18 cellular contexts compared by ENCODE assay signal in genomic region chr10:131179386-131179785, GRCh38.
A peak's percentile ranks its signal among the peaks of the same experiment; 100 is the strongest.
DNase-seq lines count a peak whose midpoint lies in the region; ATAC-seq and TF ChIP-seq lines count a peak whose summit lies in the region.
"Had no signal": no experiment of that assay in that cellular context is flagged by ENCODE, and none has a peak within 500 bp of the region (broad histone marks: within the 10 kb centered on the region; RNA-seq: fewer than 3 reads in every experiment).

No MANE protein-coding gene starts in this region.

- DNase-seq in body of pancreas (peak in 3 of 4 donors; percentile 43 to 80 (median 72)), islet precursor cell (peak; percentile 43), posterior vena cava (ENCODE audit: low spot score) (peak; percentile 64), thyroid gland (peak; percentile 78 to 80), amniotic stem cell (lab: John Stamatoyannopoulos, UW) (no peak), SIG-M5 treated with dmso at 0.1 percent for 504 hours (lab: John Stamatoyannopoulos, UW; ENCODE audit: unreplicated experiment) (no peak), DMS 273 treated with DMSO at 0.1 percent for 48 hours (lab: John Stamatoyannopoulos, UW) (no peak)
- DNase-seq: ACHN, DMS79 treated with DMSO at 0.1 percent for 48 hours, MM.1S, NCI-H1092, NCI-H2081 treated with DMSO at 0.1 percent for 48 hours, NCI-H748 treated with DMSO at 0.1 percent for 48 hours, OCI-M1, SHP77 treated with DMSO at 0.1 percent for 48 hours had no signal

- H3K27ac ChIP-seq in body of pancreas, result peak overlapping the region in 1 of 4 donors; percentile 83
- H3K27ac ChIP-seq in thyroid gland, result peak overlapping the region in 2 of 3 donors; percentile 56 to 82

- H3K4me3 ChIP-seq in body of pancreas, result no peak overlapping the region
- H3K4me3 ChIP-seq in thyroid gland (replicated peaks in 1 of 3), result no peak overlapping the region

- WGBS in body of pancreas, 2 donors, result 20 to 32% methylated on average over 6 to 12 of the region's 12 CpGs
- WGBS in thyroid gland, 2 donors, result 6 to 26% methylated on average over 9 to 12 of the region's 12 CpGs

- no peak for TF ChIP-seq POLR2A in body of pancreas (IDR thresholded peaks at IDR 0.05)
- TF ChIP-seq POLR2A in thyroid gland (IDR thresholded peaks at IDR 0.05), result no peak

- H3K36me3 ChIP-seq in body of pancreas (replicated peaks in 1 of 2; ENCODE audit: insufficient read depth in 1 of 2, low read depth in 2 of 2) (no peaks in the 10 kb centered on the region), thyroid gland (no peaks in the 10 kb centered on the region)

- intact Hi-C loops in body of pancreas (cut with DNase I), result no loop called here
- intact Hi-C loops in posterior vena cava (cut with DNase I), result no loop called here
- intact Hi-C loops in thyroid gland (cut with DNase I), result no loop called here

- no peaks in the 10 kb centered on the region for H3K9me3 ChIP-seq in body of pancreas
- no peaks in the 10 kb centered on the region for H3K9me3 ChIP-seq in thyroid gland

- peak; percentile 58 for ATAC-seq in body of pancreas
- no peak for ATAC-seq in GM19467 (IDR thresholded peaks at IDR 0.05; ENCODE audit: unreplicated experiment)
- ATAC-seq: HCT116, SK-N-SH treated with all-trans-retinoic acid at 6 μM for 48 hours had no signal

- peak in 4 of 7 experiments; percentile 27 to 38 (median 30) for TF ChIP-seq CTCF in body of pancreas (IDR thresholded peaks at IDR 0.05)
- TF ChIP-seq CTCF in thyroid gland (IDR thresholded peaks at IDR 0.05), result peak in 4 of 6 experiments; percentile 13 to 40 (median 27)

- H3K27me3 ChIP-seq in body of pancreas (no peaks in the 10 kb centered on the region), thyroid gland (no peaks in the 10 kb centered on the region)

- H3K4me1 ChIP-seq in body of pancreas (peaks cover 21% of the 10 kb centered on the region), thyroid gland (peaks cover 28 to 52% of the 10 kb centered on the region in 2 donors)

Comparison
In these comparisons a context has a peak if more than half of its experiments do, and no peak if none do; other contexts are left out.
1. DNase-seq: peak in body of pancreas (3 of 4), islet precursor cell (single experiment), posterior vena cava (single experiment) and thyroid gland (2 of 2); none in amniotic stem cell (single experiment), SIG-M5 treated with dmso at 0.1 percent for 504 hours (single experiment) and DMS 273 treated with DMSO at 0.1 percent for 48 hours (single experiment).